Comparison of ENCODE assay signal across 8 cellular contexts in the genomic region with DNA sequence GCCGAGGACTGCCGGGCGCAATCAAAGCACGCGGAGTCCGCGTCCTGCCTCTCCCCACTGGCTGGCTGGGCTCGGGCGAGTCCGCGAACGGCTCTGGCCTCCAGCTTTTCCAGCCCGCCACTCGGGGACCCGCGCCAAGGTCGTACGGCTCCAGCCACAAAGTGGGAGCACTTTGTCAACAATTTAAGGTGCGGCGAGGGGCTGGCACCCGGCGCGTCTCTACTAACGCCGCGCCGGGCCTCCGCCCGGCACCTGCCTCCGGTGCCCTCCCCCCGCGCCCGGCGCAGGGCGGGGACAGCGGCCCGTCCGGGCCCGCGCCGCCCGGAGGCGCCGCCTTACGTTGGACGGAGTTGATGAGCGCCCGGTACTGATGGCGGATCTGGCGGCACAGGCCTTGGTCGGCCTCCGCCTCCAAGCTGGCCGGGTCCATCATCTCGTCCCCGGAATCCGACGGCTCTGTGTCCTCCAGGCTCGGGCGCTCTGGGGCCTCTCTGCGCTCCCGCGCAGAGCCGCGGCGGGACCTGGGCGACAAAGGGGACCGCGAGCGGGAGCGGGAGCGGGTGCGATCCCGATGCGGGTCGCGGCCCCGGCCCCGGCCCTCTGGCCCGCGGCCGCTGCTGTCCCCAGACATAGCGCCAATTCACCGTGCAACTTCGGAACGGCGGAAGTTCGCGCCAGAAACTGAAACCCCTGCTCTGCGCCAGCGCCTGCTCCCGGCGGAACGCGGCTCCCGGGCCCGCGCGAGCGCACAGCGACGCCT. TPM values are rescaled to one million over a fixed set of nuclear protein-coding genes. Genes with fewer than 3 reads are reported as not detected.
DNase-seq lines count a peak whose midpoint lies in the region; ATAC-seq and TF ChIP-seq lines count a peak whose summit lies in the region.

A gene with protein sequence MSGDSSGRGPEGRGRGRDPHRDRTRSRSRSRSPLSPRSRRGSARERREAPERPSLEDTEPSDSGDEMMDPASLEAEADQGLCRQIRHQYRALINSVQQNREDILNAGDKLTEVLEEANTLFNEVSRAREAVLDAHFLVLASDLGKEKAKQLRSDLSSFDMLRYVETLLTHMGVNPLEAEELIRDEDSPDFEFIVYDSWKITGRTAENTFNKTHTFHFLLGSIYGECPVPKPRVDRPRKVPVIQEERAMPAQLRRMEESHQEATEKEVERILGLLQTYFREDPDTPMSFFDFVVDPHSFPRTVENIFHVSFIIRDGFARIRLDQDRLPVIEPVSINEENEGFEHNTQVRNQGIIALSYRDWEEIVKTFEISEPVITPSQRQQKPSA (minus strand): TSS at position 683 of the 760 bp plus-strand sequence. CDS start 52 bp downstream, at position 631.

- peak within 1 kb of the TSS; percentile 17 for H2BK120ac ChIP-seq in neuronal stem cell (ENCODE audit: low read depth, low read length)

- no peaks in the 10 kb centered on the region for H3K79me1 ChIP-seq in neuronal stem cell (ENCODE audit: low read depth, low read length)

- H2BK12ac ChIP-seq in neuronal stem cell (ENCODE audit: low read length), result no peak within 1 kb of the TSS

- no CpG with 5 or more reads among the region's 101 CpGs for WGBS in neuronal stem cell (ENCODE audit: extremely low coverage in 2 of 2, insufficient read length in 2 of 2, insufficient replicate concordance in 1 of 2), 2 donors

- H3K4me1 ChIP-seq in DOHH2 (ENCODE audit: control insufficient read depth, low read length) (peaks cover 13% of the 10 kb centered on the region), HUES6 (ENCODE audit: control insufficient read depth, insufficient read depth, low read length) (peaks cover 8% of the 10 kb centered on the region), neuronal stem cell (ENCODE audit: control insufficient read depth in 2 of 2, insufficient read depth in 1 of 2, low read depth in 1 of 2, low read length in 2 of 2) (peaks cover 5 to 8% of the 10 kb centered on the region in 2 donors), subcutaneous abdominal adipose tissue (ENCODE audit: control insufficient read depth in 5 of 5, insufficient read depth in 5 of 5, low read length in 5 of 5) (peaks cover 7 to 40% (median 28%) of the 10 kb centered on the region in 5 donors)

- peak within 1 kb of the TSS; percentile 99 for H3K4ac ChIP-seq in neuronal stem cell (ENCODE audit: low read length)

- H3K79me2 ChIP-seq in DOHH2 (ENCODE audit: control insufficient read depth, low read length), result peaks cover 36% of the 10 kb centered on the region

- H3K9me2 ChIP-seq in DOHH2 (replicated peaks; ENCODE audit: control insufficient read depth, low read length), result no peaks in the 10 kb centered on the region

- H3K4me2 ChIP-seq in DOHH2 (ENCODE audit: low read length) (peak within 1 kb of the TSS; percentile 80), neuronal stem cell (ENCODE audit: insufficient read depth, low read length, poor library complexity, severe bottlenecking) (peak within 1 kb of the TSS; percentile 87)

- H3K18ac ChIP-seq in neuronal stem cell (ENCODE audit: low read length), result peak within 1 kb of the TSS; percentile 97

- H3K36me3 ChIP-seq in DOHH2 (ENCODE audit: control insufficient read depth, low read length) (peaks cover 32% of the 10 kb centered on the region), HUES6 (ENCODE audit: control insufficient read depth, insufficient read depth, low read length) (peaks cover 30% of the 10 kb centered on the region), neuronal stem cell (replicated peaks in 1 of 2; ENCODE audit: control insufficient read depth in 2 of 2, insufficient read depth in 2 of 2, low read length in 2 of 2) (peaks cover 3 to 35% of the 10 kb centered on the region in 2 donors), subcutaneous abdominal adipose tissue (ENCODE audit: control insufficient read depth in 5 of 5, insufficient read depth in 5 of 5, low read length in 5 of 5) (peaks cover 0 to 16% (median 6%) of the 10 kb centered on the region in 5 donors)

- peaks cover 5% of the 10 kb centered on the region for H4K20me1 ChIP-seq in DOHH2 (ENCODE audit: control insufficient read depth, insufficient read depth, low read depth, low read length)

- H3K9ac ChIP-seq in HUES6 (ENCODE audit: low read length) (peak within 1 kb of the TSS; percentile 88), neuronal stem cell (ENCODE audit: low read depth, low read length, poor library complexity) (peak within 1 kb of the TSS; percentile 86), subcutaneous abdominal adipose tissue (ENCODE audit: low read length in 5 of 5) (peak within 1 kb of the TSS; percentile 73 to 90 (median 80))

- peak within 1 kb of the TSS; percentile 61 for H4K91ac ChIP-seq in neuronal stem cell (ENCODE audit: low read depth, low read length, poor library complexity)

- H2AFZ ChIP-seq in neuronal stem cell (ENCODE audit: low read length), result peak within 1 kb of the TSS; percentile 99

- peak; percentile 44 to 77 for DNase-seq in SHP77 (lab: John Stamatoyannopoulos, UW)
- peak; percentile 31 to 60 (median 46) for DNase-seq in activated naive CD4-positive, alpha-beta T cell (lab: John Stamatoyannopoulos, UW)
- DNase-seq in foreskin melanocyte, result peak; percentile 62
- peak; percentile 65 for DNase-seq in neuronal stem cell (ENCODE audit: low spot score)

- TF ChIP-seq CTCF in DOHH2 (IDR thresholded peaks at IDR 0.05; ENCODE audit: low read depth, low read length, poor library complexity, severe bottlenecking), result peak; percentile 80

- H2BK5ac ChIP-seq in neuronal stem cell (ENCODE audit: low read length), result peak within 1 kb of the TSS; percentile 96

- H3K27me3 ChIP-seq in DOHH2 (ENCODE audit: control insufficient read depth, low read length), result no peaks in the 10 kb centered on the region
- no peaks in the 10 kb centered on the region for H3K27me3 ChIP-seq in HUES6 (ENCODE audit: control insufficient read depth, insufficient read depth, low read length)
- no peaks in the 10 kb centered on the region for H3K27me3 ChIP-seq in neuronal stem cell (ENCODE audit: control insufficient read depth in 3 of 3, insufficient read depth in 3 of 3, low read depth in 1 of 3, low read length in 3 of 3)
- H3K27me3 ChIP-seq in subcutaneous abdominal adipose tissue (ENCODE audit: control insufficient read depth in 5 of 5, insufficient read depth in 4 of 5, low read length in 5 of 5), result no peaks in the 10 kb centered on the region

- H4K8ac ChIP-seq in neuronal stem cell (ENCODE audit: low read depth, low read length), result no peak within 1 kb of the TSS

- peak within 1 kb of the TSS; percentile 95 for H2AK5ac ChIP-seq in neuronal stem cell (ENCODE audit: low read depth, low read length)

- peak within 1 kb of the TSS; percentile 90 for H3K4me3 ChIP-seq in DOHH2 (ENCODE audit: low read length)
- H3K4me3 ChIP-seq in HUES6 (ENCODE audit: low read depth, low read length), result peak within 1 kb of the TSS; percentile 77
- peak within 1 kb of the TSS; percentile 92 to 99 for H3K4me3 ChIP-seq in neuronal stem cell (ENCODE audit: low read length in 2 of 2)
- H3K4me3 ChIP-seq in subcutaneous abdominal adipose tissue (ENCODE audit: low read depth in 1 of 5, low read length in 5 of 5), result peak within 1 kb of the TSS; percentile 67 to 89 (median 83)

- H2BK15ac ChIP-seq in neuronal stem cell (ENCODE audit: low read length), result peak within 1 kb of the TSS; percentile 72

- H3K23ac ChIP-seq in neuronal stem cell (ENCODE audit: low read depth, low read length, poor library complexity), result peak within 1 kb of the TSS; percentile 89

- H3K27ac ChIP-seq in DOHH2 (ENCODE audit: low read depth, low read length) (peak within 1 kb of the TSS; percentile 83), HUES6 (ENCODE audit: low read depth, low read length) (peak within 1 kb of the TSS; percentile 91), neuronal stem cell (replicated peaks; ENCODE audit: low read length) (peak within 1 kb of the TSS; percentile 94), subcutaneous abdominal adipose tissue (ENCODE audit: low read depth, low read length) (peak within 1 kb of the TSS; percentile 88)

- no peaks in the 10 kb centered on the region for H3F3A ChIP-seq in DOHH2 (ENCODE audit: control insufficient read depth, insufficient read depth)

- H3K9me3 ChIP-seq in DOHH2 (ENCODE audit: control insufficient read depth, insufficient read depth, low read length) (peaks cover 20% of the 10 kb centered on the region; the same call in 1 of the 2 replicates), HUES6 (ENCODE audit: control insufficient read depth, insufficient read depth, low read depth, low read length) (peaks cover 21% of the 10 kb centered on the region), neuronal stem cell (replicated peaks in 1 of 2; ENCODE audit: control insufficient read depth in 2 of 2, insufficient read depth in 1 of 2, low read depth in 1 of 2, low read length in 2 of 2) (peaks cover 8 to 15% of the 10 kb centered on the region in 2 donors), subcutaneous abdominal adipose tissue (ENCODE audit: control insufficient read depth in 5 of 5, low read length in 5 of 5) (no peaks in the 10 kb centered on the region)

- peak; percentile 81 for ATAC-seq in GM21447 (IDR thresholded peaks at IDR 0.05; ENCODE audit: unreplicated experiment)

- peak within 1 kb of the TSS; percentile 84 for H3K14ac ChIP-seq in neuronal stem cell (ENCODE audit: low read length)

RNA-seq across cellular contexts. Expression of the gene that starts here (rescaled TPM):
- 123 TPM for polyA plus RNA-seq in neuronal stem cell (2013, experiment 1 of 2)
- polyA plus RNA-seq in neuronal stem cell (2013, experiment 2 of 2), result 126 TPM

Comparison
In these comparisons a context has a peak if more than half of its experiments do, and no peak if none do; other contexts are left out.
1. Peak in every context shown above with its lines: DNase-seq, ATAC-seq, H3K4me3 ChIP-seq and H3K27ac ChIP-seq.